9 cellular contexts compared by ENCODE assay signal in genomic region chr6:31813463-31813849, GRCh38. TPM values are rescaled to one million over a fixed set of nuclear protein-coding genes. Genes with fewer than 3 reads are reported as not detected.
DNase-seq lines count a peak whose midpoint lies in the region; ATAC-seq and TF ChIP-seq lines count a peak whose summit lies in the region.
"Had no signal": no experiment of that assay in that cellular context is flagged by ENCODE, and none has a peak within 500 bp of the region (broad histone marks: within the 10 kb centered on the region; RNA-seq: fewer than 3 reads in every experiment).

No MANE protein-coding gene starts in this region.

- H3K23ac ChIP-seq in H9 (ENCODE audit: insufficient read length, low read depth, low read length), result no peak overlapping the region

- no peak overlapping the region for H2BK20ac ChIP-seq in H9 (ENCODE audit: low read depth, low read length, poor library complexity, severe bottlenecking)

- H2BK120ac ChIP-seq in H9 (ENCODE audit: low read depth, low read length, poor library complexity, severe bottlenecking), result no peak overlapping the region

- POLR2A ChIA-PET in activated naive CD8-positive, alpha-beta T cell treated with anti-CD3 and anti-CD28 coated beads, Interleukin-2, amount 10 ng/mL, durations not matched to agents 7 days and 5 days (lab: Charles Lee), result interaction anchor here (1.1 to 3.3 kb wide), 4 partner anchors 9 to 75 kb away, joined by 4 to 33 read pairs (median 7); partner anchors contain the start of genes CLIC1, MSH5 and VARS1

- no peak overlapping the region for H3K56ac ChIP-seq in H9 (ENCODE audit: insufficient read length, low read depth, low read length)

- H3K27ac Mint-ChIP-seq in activated naive CD8-positive, alpha-beta T cell treated with anti-CD3 and anti-CD28 coated beads, Interleukin-2, amount 10 ng/mL, durations not matched to agents 7 days and 5 days, result no peak overlapping the region
- H3K27ac Mint-ChIP-seq in immature natural killer cell (peak overlapping the region in 1 of 6 donors; percentile 77), H9 (no peak overlapping the region)

- no peak overlapping the region for H3K14ac ChIP-seq in H9 (ENCODE audit: insufficient read depth, low read length)

- H4K20me1 ChIP-seq in smooth muscle cell (ENCODE audit: low read depth) (peaks cover 4% of the 10 kb centered on the region), H9 (ENCODE audit: control insufficient read depth, insufficient read depth, insufficient read length) (no peaks in the 10 kb centered on the region)

- TF ChIP-seq CTCF in smooth muscle cell (IDR thresholded peaks at IDR 0.05; ENCODE audit: borderline replicate concordance, insufficient read depth, poor library complexity, severe bottlenecking) (no peak), H9 (conservative IDR thresholded peaks at IDR 0.05) (no peak)

- H3K9ac ChIP-seq in HUES6 (ENCODE audit: low read length) (peak overlapping the region; percentile 38), smooth muscle cell (ENCODE audit: low read depth) (peak overlapping the region; percentile 7), H9 (ENCODE audit: extremely low read depth, insufficient read length, low read length) (no peak overlapping the region)

- H4K5ac ChIP-seq in H9 (ENCODE audit: insufficient read length, low read depth, low read length), result no peak overlapping the region

- ATAC-seq in activated naive CD8-positive, alpha-beta T cell treated with anti-CD3 and anti-CD28 coated beads, Interleukin-2, amount 10 ng/mL, durations not matched to agents 7 days and 5 days (ENCODE audit: low read depth), result no peak
- ATAC-seq in HG03139 (IDR thresholded peaks at IDR 0.05; ENCODE audit: unreplicated experiment), result no peak

- peaks cover 15% of the 10 kb centered on the region for H3K4me1 Mint-ChIP-seq in activated naive CD8-positive, alpha-beta T cell treated with anti-CD3 and anti-CD28 coated beads, Interleukin-2, amount 10 ng/mL, durations not matched to agents 7 days and 5 days
- peaks cover 19 to 27% of the 10 kb centered on the region in 2 donors for H3K4me1 Mint-ChIP-seq in immature natural killer cell
- H3K4me1 Mint-ChIP-seq in H9, result peaks cover 15 to 18% of the 10 kb centered on the region in 2 experiments

- peaks cover 16% of the 10 kb centered on the region for H3F3A ChIP-seq in smooth muscle cell (ENCODE audit: low read depth)

- no peak overlapping the region for H2BK12ac ChIP-seq in H9 (ENCODE audit: insufficient read length, low read depth, low read length)

- WGBS in smooth muscle cell (ENCODE audit: low lambda C conversion rate), result 94% methylated on average over 7 of the region's 7 CpGs
- WGBS in H9 (ENCODE audit: extremely low coverage, insufficient read length, low lambda C conversion rate), result no CpG with 5 or more reads among the region's 7 CpGs

- H3K9me3 ChIP-seq in HUES6 (ENCODE audit: control insufficient read depth, insufficient read depth, low read depth, low read length) (no peaks in the 10 kb centered on the region), smooth muscle cell (replicated peaks; ENCODE audit: low read depth) (no peaks in the 10 kb centered on the region), H9 (ENCODE audit: control insufficient read depth, low read depth, low read length) (no peaks in the 10 kb centered on the region)

- no peak overlapping the region for H4K8ac ChIP-seq in H9 (replicated peaks; ENCODE audit: insufficient read length, low read depth, low read length)

- H3K4me2 ChIP-seq in smooth muscle cell, result peak overlapping the region; percentile 92
- H3K4me2 ChIP-seq in H9 (ENCODE audit: insufficient read depth, insufficient read length, low read length), result no peak overlapping the region

- H3K27me3 ChIP-seq in HUES6 (ENCODE audit: control insufficient read depth, insufficient read depth, low read length) (no peaks in the 10 kb centered on the region), smooth muscle cell (ENCODE audit: low read depth) (no peaks in the 10 kb centered on the region), H9 (ENCODE audit: insufficient read depth, low read length) (no peaks in the 10 kb centered on the region)

- H3K36me3 ChIP-seq in HUES6 (ENCODE audit: control insufficient read depth, insufficient read depth, low read length) (no peaks in the 10 kb centered on the region), smooth muscle cell (ENCODE audit: low read depth) (no peaks in the 10 kb centered on the region)

- H3K27ac ChIP-seq in HUES6 (ENCODE audit: low read depth, low read length), result no peak overlapping the region
- H3K27ac ChIP-seq in smooth muscle cell (ENCODE audit: low read depth), result peak overlapping the region; percentile 95
- H3K27ac ChIP-seq in H9 (ENCODE audit: insufficient read length, low read depth, low read length), result no peak overlapping the region

- no peak overlapping the region for H3K4ac ChIP-seq in H9 (ENCODE audit: low read depth, low read length)

- H3K23me2 ChIP-seq in H9 (ENCODE audit: insufficient read length, low read depth, low read length, poor library complexity, severe bottlenecking), result peaks cover 5% of the 10 kb centered on the region

- DNase-seq in activated naive CD8-positive, alpha-beta T cell treated with anti-CD3 and anti-CD28 coated beads, Interleukin-2, amount 10 ng/mL, durations not matched to agents 7 days and 5 days, result no peak
- no peak for DNase-seq in immature natural killer cell
- no peak for DNase-seq in smooth muscle cell (lab: John Stamatoyannopoulos, UW; ENCODE audit: unreplicated experiment)
- no peak for DNase-seq in H9
- DNase-seq in NCI-H82 treated with DMSO at 0.1 percent for 48 hours (lab: John Stamatoyannopoulos, UW; ENCODE audit: unreplicated experiment), result no peak
- DNase-seq in SKM-1 treated with dmso at 0.1 percent for 144 hours (lab: John Stamatoyannopoulos, UW; ENCODE audit: unreplicated experiment), result no peak
- DNase-seq: H7 had no signal

- H3K36me3 Mint-ChIP-seq in activated naive CD8-positive, alpha-beta T cell treated with anti-CD3 and anti-CD28 coated beads, Interleukin-2, amount 10 ng/mL, durations not matched to agents 7 days and 5 days, result peaks cover 11% of the 10 kb centered on the region
- H3K36me3 Mint-ChIP-seq in immature natural killer cell (peaks cover 0 to 15% (median 7%) of the 10 kb centered on the region in 3 donors), H9 (ENCODE audit: insufficient read depth in 1 of 3, low read depth in 3 of 3) (peaks cover 3 to 7% (median 6%) of the 10 kb centered on the region in 3 experiments; a peak in 5 of 7 replicates)

- no peaks in the 10 kb centered on the region for H3K9me3 Mint-ChIP-seq in activated naive CD8-positive, alpha-beta T cell treated with anti-CD3 and anti-CD28 coated beads, Interleukin-2, amount 10 ng/mL, durations not matched to agents 7 days and 5 days
- no peaks in the 10 kb centered on the region for H3K9me3 Mint-ChIP-seq in immature natural killer cell
- H3K9me3 Mint-ChIP-seq in H9, result peaks cover 6 to 9% of the 10 kb centered on the region in 2 experiments

- no peak overlapping the region for H3K18ac ChIP-seq in H9 (ENCODE audit: insufficient read length, low read depth, low read length)

- H3T11ph ChIP-seq in H9 (ENCODE audit: low read length), result no peak overlapping the region

- no peak overlapping the region for H2AK5ac ChIP-seq in H9 (ENCODE audit: insufficient read length, low read length)

- H2AFZ ChIP-seq in smooth muscle cell (ENCODE audit: low read depth), result peak overlapping the region; percentile 69
- H2AFZ ChIP-seq in H9 (ENCODE audit: low read length), result no peak overlapping the region

- H3K4me1 ChIP-seq in HUES6 (ENCODE audit: control insufficient read depth, insufficient read depth, low read length) (peaks cover 11% of the 10 kb centered on the region), smooth muscle cell (ENCODE audit: low read depth) (peaks cover 20% of the 10 kb centered on the region), H9 (ENCODE audit: insufficient read depth, low read length) (no peaks in the 10 kb centered on the region; the same call in 1 of the 2 replicates)

- no peak overlapping the region for H2BK15ac ChIP-seq in H9 (ENCODE audit: low read depth, low read length)

- no peaks in the 10 kb centered on the region for H3K79me1 ChIP-seq in H9 (ENCODE audit: insufficient read depth, low read depth, low read length, poor library complexity, severe bottlenecking)

- H4K91ac ChIP-seq in H9 (ENCODE audit: insufficient read length, low read depth, low read length), result no peak overlapping the region

- peaks cover 10% of the 10 kb centered on the region for H3K79me2 ChIP-seq in smooth muscle cell (ENCODE audit: low read depth)
- no peaks in the 10 kb centered on the region for H3K79me2 ChIP-seq in H9 (ENCODE audit: insufficient read depth, low read length)

- peak overlapping the region; percentile 68; the same call in 1 of the 2 replicates for H3K4me3 ChIP-seq in HUES6 (ENCODE audit: low read depth, low read length)
- H3K4me3 ChIP-seq in smooth muscle cell, result peak overlapping the region; percentile 69

- peak overlapping the region; percentile 81 for H3K4me3 Mint-ChIP-seq in activated naive CD8-positive, alpha-beta T cell treated with anti-CD3 and anti-CD28 coated beads, Interleukin-2, amount 10 ng/mL, durations not matched to agents 7 days and 5 days
- H3K4me3 Mint-ChIP-seq in immature natural killer cell (peak overlapping the region in 3 of 5 donors; percentile 90 to 94 (median 93)), H9 (peak overlapping the region in 1 of 2 experiments; percentile 90; a peak in 2 of 5 replicates)

- no peak overlapping the region for H2BK5ac ChIP-seq in H9 (ENCODE audit: insufficient read length, low read length)

- H3K27me3 Mint-ChIP-seq in activated naive CD8-positive, alpha-beta T cell treated with anti-CD3 and anti-CD28 coated beads, Interleukin-2, amount 10 ng/mL, durations not matched to agents 7 days and 5 days, result no peaks in the 10 kb centered on the region
- H3K27me3 Mint-ChIP-seq in immature natural killer cell (ENCODE audit: low read depth in 3 of 3) (peaks cover 0 to 11% (median 3%) of the 10 kb centered on the region in 3 donors), H9 (ENCODE audit: low read depth) (peaks cover 5% of the 10 kb centered on the region)

RNA-seq across cellular contexts. Expression of gene HSPA1L, which starts 1.6 kb away (rescaled TPM):
- total RNA-seq in activated naive CD8-positive, alpha-beta T cell treated with anti-CD3 and anti-CD28 coated beads, Interleukin-2, amount 10 ng/mL, durations not matched to agents 7 days and 5 days, result 1 to 10 TPM; 3.3 to 4.5 TPM
- polyA plus RNA-seq in immature natural killer cell, result 1 to 10 TPM in 2 of 3 donors, under 1 TPM in 1; 0.70 to 3.8 (median 2.4) TPM
- total RNA-seq in smooth muscle cell, result 0.63 and 0.94 TPM in 2 replicates
- polyA plus RNA-seq in smooth muscle cell, result 0.19 and 1.0 TPM in 2 replicates
- total RNA-seq in H9 (2021), result 1.6 and 2.5 TPM in 2 replicates

RNA-seq across cellular contexts. Expression of gene HSPA1A, which starts 1.9 kb away (rescaled TPM):
- total RNA-seq in activated naive CD8-positive, alpha-beta T cell treated with anti-CD3 and anti-CD28 coated beads, Interleukin-2, amount 10 ng/mL, durations not matched to agents 7 days and 5 days, result 10 to 100 TPM; 62.2 to 63.5 TPM
- polyA plus RNA-seq in immature natural killer cell (10 to 100 TPM in 2 of 3 donors, 1 to 10 TPM in 1; 9.7 to 81.3 (median 22.5) TPM), smooth muscle cell (61.2 and 71.6 TPM in 2 replicates)
- total RNA-seq in smooth muscle cell (52.6 and 59.5 TPM in 2 replicates), H9 (2021) (51.2 and 51.7 TPM in 2 replicates)

RNA-seq across cellular contexts. Expression of gene LSM2, which starts 6.7 kb away (rescaled TPM):
- total RNA-seq in activated naive CD8-positive, alpha-beta T cell treated with anti-CD3 and anti-CD28 coated beads, Interleukin-2, amount 10 ng/mL, durations not matched to agents 7 days and 5 days, result 10 to 100 TPM; 89.9 to 97.9 TPM
- polyA plus RNA-seq in immature natural killer cell, result 10 to 100 TPM; 77.7 to 97.1 (median 94.6) TPM
- total RNA-seq in smooth muscle cell, result 62.0 and 91.2 TPM in 2 replicates
- polyA plus RNA-seq in smooth muscle cell, result 73.6 and 81.6 TPM in 2 replicates
- total RNA-seq in H9 (2021), result 114 and 123 TPM in 2 replicates

RNA-seq across cellular contexts. Expression of gene HSPA1B, which starts 14.1 kb away (rescaled TPM):
- 10 to 100 TPM; 49.0 to 55.7 TPM for total RNA-seq in activated naive CD8-positive, alpha-beta T cell treated with anti-CD3 and anti-CD28 coated beads, Interleukin-2, amount 10 ng/mL, durations not matched to agents 7 days and 5 days
- polyA plus RNA-seq in immature natural killer cell (1 to 10 TPM; 1.5 to 3.2 (median 1.9) TPM), smooth muscle cell (30.7 and 36.7 TPM in 2 replicates)
- total RNA-seq in smooth muscle cell (33.6 and 43.1 TPM in 2 replicates), H9 (2021) (85.1 and 90.5 TPM in 2 replicates)

RNA-seq across cellular contexts. Expression of gene VARS1, which starts 17.9 kb away (rescaled TPM):
- 10 to 100 TPM; 68.2 to 75.3 TPM for total RNA-seq in activated naive CD8-positive, alpha-beta T cell treated with anti-CD3 and anti-CD28 coated beads, Interleukin-2, amount 10 ng/mL, durations not matched to agents 7 days and 5 days
- polyA plus RNA-seq in immature natural killer cell (10 to 100 TPM; 26.5 to 44.6 (median 28.8) TPM), smooth muscle cell (76.9 and 80.8 TPM in 2 replicates)
- total RNA-seq in smooth muscle cell (31.9 and 60.8 TPM in 2 replicates), H9 (2021) (148 and 154 TPM in 2 replicates)
